In genomic region chr11:95445746-95446333, GRCh38 we compare ENCODE assay signal across 20 cellular contexts.
"Had no signal": no experiment of that assay in that cellular context is flagged by ENCODE, and none has a peak within 500 bp of the region (broad histone marks: within the 10 kb centered on the region; RNA-seq: fewer than 3 reads in every experiment).

No MANE protein-coding gene starts in this region.

- H3K27me3 ChIP-seq: sigmoid colon, spleen, tibial artery had no signal

- H3K27ac Mint-ChIP-seq: activated B cell treated with CpG ODN at 0.5 μM for 24 hours; activated CD4-positive, alpha-beta T cell treated with anti-CD3 and anti-CD28 coated beads for 36 hours; dendritic cell treated with granulocyte-macrophage colony-stimulating factor and Interleukin-4, amounts not matched to agents 40 ng/mL and 50 ng/mL, for 4 days; immature natural killer cell; nephron progenitor cell; stimulated activated naive CD8-positive, alpha-beta T cell treated with anti-CD3 and anti-CD28 coated beads, Interleukin-15, amount 100 ng/mL, for 72 hours had no signal

- H3K9me3 Mint-ChIP-seq: activated B cell treated with CpG ODN at 0.5 μM for 24 hours; dendritic cell treated with granulocyte-macrophage colony-stimulating factor and Interleukin-4, amounts not matched to agents 40 ng/mL and 50 ng/mL, for 4 days; immature natural killer cell had no signal

- H3K27ac ChIP-seq: left ventricle myocardium inferior, sigmoid colon, spleen, tibial artery had no signal

- H3K4me3 Mint-ChIP-seq: activated B cell treated with CpG ODN at 0.5 μM for 24 hours; activated CD4-positive, alpha-beta T cell treated with anti-CD3 and anti-CD28 coated beads for 36 hours; brain; dendritic cell treated with granulocyte-macrophage colony-stimulating factor and Interleukin-4, amounts not matched to agents 40 ng/mL and 50 ng/mL, for 4 days; immature natural killer cell; nephron progenitor cell; stimulated activated naive CD8-positive, alpha-beta T cell treated with anti-CD3 and anti-CD28 coated beads, Interleukin-15, amount 100 ng/mL, for 72 hours had no signal

- H3K27me3 Mint-ChIP-seq: activated B cell treated with CpG ODN at 0.5 μM for 24 hours; activated CD4-positive, alpha-beta T cell treated with anti-CD3 and anti-CD28 coated beads for 36 hours; dendritic cell treated with granulocyte-macrophage colony-stimulating factor and Interleukin-4, amounts not matched to agents 40 ng/mL and 50 ng/mL, for 4 days; stimulated activated naive CD8-positive, alpha-beta T cell treated with anti-CD3 and anti-CD28 coated beads, Interleukin-15, amount 100 ng/mL, for 72 hours had no signal

- DNase-seq: activated B cell treated with CpG ODN at 0.5 μM for 24 hours; activated CD4-positive, alpha-beta T cell treated with anti-CD3 and anti-CD28 coated beads for 36 hours; activated CD4-positive, alpha-beta T cell treated with anti-CD3 and anti-CD28 coated beads, Interleukin-2, amount 50 U/mL, for 48 hours; activated naive CD4-positive, alpha-beta T cell treated with anti-CD3 and anti-CD28 coated beads, Interleukin-2, amount 50 U/mL, for 16 hours; activated T-cell treated with anti-CD3 and anti-CD28 coated beads, Interleukin-2, amount 50 U/mL, for 48 hours; anterior cingulate cortex; effector CD4-positive, alpha-beta T cell; erythroblast; foreskin fibroblast; immature natural killer cell; left ventricle myocardium inferior; nephron progenitor cell; sigmoid colon; spleen; stimulated activated CD4-positive, alpha-beta T cell treated with anti-CD3 and anti-CD28 coated beads, Interleukin-4, amount 100 ng/mL, for 4 hours; stimulated activated naive CD8-positive, alpha-beta T cell treated with anti-CD3 and anti-CD28 coated beads, Interleukin-15, amount 100 ng/mL, for 72 hours; T-helper 1 cell; tibial artery had no signal

- ATAC-seq: activated CD4-positive, alpha-beta T cell treated with anti-CD3 and anti-CD28 coated beads for 36 hours; stimulated activated naive CD8-positive, alpha-beta T cell treated with anti-CD3 and anti-CD28 coated beads, Interleukin-15, amount 100 ng/mL, for 72 hours had no signal

- H3K36me3 Mint-ChIP-seq: brain, immature natural killer cell had no signal

- H3K9me3 ChIP-seq: left ventricle myocardium inferior, tibial artery had no signal

- H3K4me3 ChIP-seq: left ventricle myocardium inferior, sigmoid colon, spleen, tibial artery had no signal

- H3K4me1 ChIP-seq: sigmoid colon had no signal

- H3K36me3 ChIP-seq: left ventricle myocardium inferior, sigmoid colon, spleen, tibial artery had no signal
